In the genomic region with DNA sequence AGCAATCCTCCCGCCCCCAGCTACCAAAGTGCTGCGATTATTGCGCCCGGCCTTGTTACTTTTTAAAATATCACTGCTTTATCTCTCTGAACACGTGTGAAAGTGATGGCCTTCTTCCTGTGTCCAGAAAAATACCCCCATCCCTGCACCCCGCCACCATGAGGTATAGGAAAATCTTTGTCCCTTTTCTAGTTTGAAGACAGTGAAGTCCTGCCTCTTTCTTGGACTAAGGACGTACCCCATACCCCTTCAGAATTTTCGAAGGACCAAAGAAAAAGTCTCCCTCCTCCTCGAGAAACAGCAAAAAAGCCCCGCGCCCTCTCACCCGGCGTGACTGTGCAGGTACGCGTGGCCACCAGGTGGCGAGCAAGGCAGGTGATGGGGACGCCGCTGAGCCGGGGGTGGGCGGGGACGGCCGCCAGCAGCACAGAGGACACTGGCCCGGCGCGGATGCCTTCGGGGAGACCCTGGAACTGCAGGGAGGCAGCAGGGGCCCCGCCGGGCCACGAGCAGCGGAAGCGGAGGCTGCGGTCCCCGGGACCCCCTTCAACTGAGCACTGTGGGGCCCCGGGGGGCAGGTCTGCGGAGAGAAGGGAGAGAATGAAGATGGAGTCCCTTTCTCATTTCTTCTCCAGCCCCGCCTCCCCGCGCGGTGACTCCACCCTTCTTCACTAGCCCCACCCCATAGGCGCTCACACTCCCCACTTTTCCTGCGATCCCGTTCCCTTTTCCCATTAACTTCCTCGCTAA, we compare ENCODE assay signal across 8 cellular contexts. TPM values are rescaled to one million over a fixed set of nuclear protein-coding genes. Genes with fewer than 3 reads are reported as not detected.
DNase-seq lines count a peak whose midpoint lies in the region; ATAC-seq and TF ChIP-seq lines count a peak whose summit lies in the region.

No MANE protein-coding gene starts in this region.

- intact Hi-C loops in Right ventricle myocardium inferior (cut with DNase I), result loop anchor here (1.0 to 2.0 kb wide), 4 partner anchors 29 to 318 kb away; no protein-coding TSS in a partner anchor
- intact Hi-C loops in ovary (cut with DNase I), result loop anchor here in 3 of 4 donors (5.0 to 10.0 kb wide), 4 partner anchors 96 to 319 kb away; no protein-coding TSS in a partner anchor

- H3K36me3 ChIP-seq in ovary (no peaks in the 10 kb centered on the region), thoracic aorta (no peaks in the 10 kb centered on the region)

- TF ChIP-seq POLR2A in ovary (IDR thresholded peaks at IDR 0.05), result no peak

- DNase-seq in Caki2 (ENCODE audit: low read depth), result peak; percentile 92
- DNase-seq in HuH-7 (ENCODE audit: low spot score), result peak; percentile 89
- peak; percentile 91 for DNase-seq in Right ventricle myocardium inferior (ENCODE audit: missing footprints)
- peak; percentile 83 to 92 (median 89) for DNase-seq in ovary
- peak; percentile 66 for DNase-seq in thoracic aorta (ENCODE audit: low spot score)

- H3K9me3 ChIP-seq in ovary, result no peaks in the 10 kb centered on the region
- no peaks in the 10 kb centered on the region for H3K9me3 ChIP-seq in thoracic aorta

- peaks cover 14% of the 10 kb centered on the region for H3K4me1 Mint-ChIP-seq in activated naive CD4-positive, alpha-beta T cell treated with anti-CD3 and anti-CD28 coated beads, Interleukin-2, amount 50 U/mL, for 24 hours

- ATAC-seq in GM21360 (IDR thresholded peaks at IDR 0.05; ENCODE audit: unreplicated experiment), result peak; percentile 48
- ATAC-seq in SK-N-SH treated with all-trans-retinoic acid at 6 μM for 48 hours, result peak; percentile 89
- ATAC-seq in Right ventricle myocardium inferior, result peak; percentile 72
- ATAC-seq in thoracic aorta (ENCODE audit: insufficient number of reproducible peaks, low FRiP score, low read depth), result peak; percentile 61

- peak overlapping the region; percentile 80 for H3K4me3 ChIP-seq in ovary
- H3K4me3 ChIP-seq in thoracic aorta, result peak overlapping the region; percentile 76

- WGBS in ovary, 3 donors, result 2 to 4% (median 3%) methylated on average over 35 to 43 of the region's 43 CpGs

- in situ Hi-C loops in Caki2 (cut with HindIII; ENCODE audit: low pct_unique_long_range_greater_than_20kb, low sequenced_read_pairs), result no loop called here

- no peaks in the 10 kb centered on the region for H3K36me3 Mint-ChIP-seq in activated naive CD4-positive, alpha-beta T cell treated with anti-CD3 and anti-CD28 coated beads, Interleukin-2, amount 50 U/mL, for 24 hours

- H3K4me3 Mint-ChIP-seq in activated naive CD4-positive, alpha-beta T cell treated with anti-CD3 and anti-CD28 coated beads, Interleukin-2, amount 50 U/mL, for 24 hours, result peak overlapping the region; percentile 84

- peak overlapping the region in 1 of 2 donors; percentile 61 for H3K27ac ChIP-seq in ovary
- peak overlapping the region; percentile 76 to 83 for H3K27ac ChIP-seq in thoracic aorta

- H3K4me1 ChIP-seq in ovary (ENCODE audit: insufficient read depth) (peaks cover 2% of the 10 kb centered on the region), thoracic aorta (ENCODE audit: control insufficient read depth in 1 of 2, low read depth in 2 of 2) (peaks cover 0 to 18% of the 10 kb centered on the region in 2 donors)

- H3K27me3 Mint-ChIP-seq in activated naive CD4-positive, alpha-beta T cell treated with anti-CD3 and anti-CD28 coated beads, Interleukin-2, amount 50 U/mL, for 24 hours, result peaks cover under 1% of the 10 kb centered on the region

- no peak for TF ChIP-seq EP300 in ovary (IDR thresholded peaks at IDR 0.05)

- TF ChIP-seq CTCF in ovary (IDR thresholded peaks at IDR 0.05) (peak; percentile 84 to 94 (median 90)), thoracic aorta (IDR thresholded peaks at IDR 0.05) (peak; percentile 95)

- no peaks in the 10 kb centered on the region for H3K27me3 ChIP-seq in ovary
- no peaks in the 10 kb centered on the region for H3K27me3 ChIP-seq in thoracic aorta (replicated peaks; ENCODE audit: insufficient read depth)

- peak overlapping the region; percentile 5 for H3K27ac Mint-ChIP-seq in activated naive CD4-positive, alpha-beta T cell treated with anti-CD3 and anti-CD28 coated beads, Interleukin-2, amount 50 U/mL, for 24 hours

- H3K9me3 Mint-ChIP-seq in activated naive CD4-positive, alpha-beta T cell treated with anti-CD3 and anti-CD28 coated beads, Interleukin-2, amount 50 U/mL, for 24 hours, result no peaks in the 10 kb centered on the region

TF ChIP-seq in SK-N-SH treated with all-trans-retinoic acid at 6 μM for 48 hours, 23 proteins besides CTCF, POLR2A, EP300 and RAD21:
- TF ChIP-seq ZFP3 (CRISPR knock-in tag; IDR thresholded peaks at IDR 0.05), result no peak

RNA-seq across cellular contexts. Expression of gene VSIG10L, which starts 3.2 kb away (rescaled TPM):
- total RNA-seq in Caki2 (2014; rRNA removed; shearing (Covaris generic); ENCODE audit: low replicate concordance), result 11.0 and 19.2 TPM in 2 replicates
- total RNA-seq in Right ventricle myocardium inferior, result 0.51 TPM
- 1 to 10 TPM; 1.8 to 8.1 (median 5.4) TPM for total RNA-seq in ovary
- polyA plus RNA-seq in ovary, result 1 to 10 TPM; 4.4 to 6.9 TPM
- 1 to 10 TPM in 1 of 2 donors, under 1 TPM in 1; 0.54 to 1.6 TPM for total RNA-seq in thoracic aorta

RNA-seq across cellular contexts. Expression of gene IGLON5, which starts 27.3 kb away (rescaled TPM):
- not detected in 2 replicates for total RNA-seq in Caki2 (2014; rRNA removed; shearing (Covaris generic); ENCODE audit: low replicate concordance)
- total RNA-seq in Right ventricle myocardium inferior (not detected), ovary (under 1 TPM in 6 of 7 donors, not detected in 1; 0.08 to 0.96 (median 0.29) TPM), thoracic aorta (1 to 10 TPM in 1 of 2 donors, not detected in 1; 1.6 TPM)
- 1 to 10 TPM in 1 of 2 donors, under 1 TPM in 1; 0.13 to 1.6 TPM for polyA plus RNA-seq in ovary

RNA-seq across cellular contexts. Expression of gene ETFB, which starts 27.4 kb away (rescaled TPM):
- total RNA-seq in Caki2 (2014; rRNA removed; shearing (Covaris generic); ENCODE audit: low replicate concordance), result 497 and 551 TPM in 2 replicates
- 497 TPM for total RNA-seq in Right ventricle myocardium inferior
- 10 to 100 TPM; 38.7 to 91.3 (median 63.3) TPM for total RNA-seq in ovary
- 10 to 100 TPM; 12.4 to 86.7 TPM for polyA plus RNA-seq in ovary
- total RNA-seq in thoracic aorta, result 10 to 100 TPM; 32.7 to 56.5 TPM

RNA-seq across cellular contexts. Expression of gene CLDND2, which starts 30.1 kb away (rescaled TPM):
- not detected in 2 replicates for total RNA-seq in Caki2 (2014; rRNA removed; shearing (Covaris generic); ENCODE audit: low replicate concordance)
- total RNA-seq in Right ventricle myocardium inferior, result 1.7 TPM
- total RNA-seq in ovary, result 1 to 10 TPM in 3 of 7 donors, under 1 TPM in 1, not detected in 3; 0.70 to 1.9 (median 1.5) TPM
- under 1 TPM in 1 of 2 donors, not detected in 1; 0.59 TPM for polyA plus RNA-seq in ovary
- total RNA-seq in thoracic aorta, result not detected

RNA-seq across cellular contexts. Expression of gene NKG7, which starts 33.7 kb away (rescaled TPM):
- total RNA-seq in Caki2 (2014; rRNA removed; shearing (Covaris generic); ENCODE audit: low replicate concordance), result not detected in 2 replicates
- 3.5 TPM for total RNA-seq in Right ventricle myocardium inferior
- total RNA-seq in ovary, result 1 to 10 TPM in 5 of 7 donors, under 1 TPM in 2; 0.40 to 3.1 (median 1.5) TPM
- 1 to 10 TPM; 1.6 to 4.4 TPM for polyA plus RNA-seq in ovary
- 1 to 10 TPM in 1 of 2 donors, under 1 TPM in 1; 0.54 to 4.4 TPM for total RNA-seq in thoracic aorta
